ENCODE assay signal across 9 cellular contexts in genomic region chr17:76354747-76355310, GRCh38. TPM values are rescaled to one million over a fixed set of nuclear protein-coding genes. Genes with fewer than 3 reads are reported as not detected.
DNase-seq lines count a peak whose midpoint lies in the region; ATAC-seq and TF ChIP-seq lines count a peak whose summit lies in the region.
"Had no signal": no experiment of that assay in that cellular context is flagged by ENCODE, and none has a peak within 500 bp of the region (broad histone marks: within the 10 kb centered on the region; RNA-seq: fewer than 3 reads in every experiment).

No MANE protein-coding gene starts in this region.

- peaks cover 14% of the 10 kb centered on the region for H3K4me1 ChIP-seq in cardiac muscle cell (ENCODE audit: low read depth)
- peaks cover 0 to 25% of the 10 kb centered on the region in 2 donors for H3K4me1 ChIP-seq in right atrium auricular region
- no peaks in the 10 kb centered on the region for H3K4me1 ChIP-seq in PC-9 (replicated peaks; ENCODE audit: insufficient read depth)
- peaks cover 20% of the 10 kb centered on the region for H3K4me1 ChIP-seq in suprapubic skin

- 68% methylated on average over 13 of the region's 13 CpGs for WGBS in suprapubic skin

- peak overlapping the region; percentile 97 for H3K4me2 ChIP-seq in PC-9

- no peaks in the 10 kb centered on the region for H3K36me3 ChIP-seq in cardiac muscle cell
- H3K36me3 ChIP-seq in right atrium auricular region, result no peaks in the 10 kb centered on the region
- no peaks in the 10 kb centered on the region for H3K36me3 ChIP-seq in PC-9 (ENCODE audit: low read depth)
- no peaks in the 10 kb centered on the region for H3K36me3 ChIP-seq in suprapubic skin

- TF ChIP-seq CTCF in cardiac muscle cell (IDR thresholded peaks at IDR 0.05; ENCODE audit: low read depth, low read length) (no peak), right atrium auricular region (IDR thresholded peaks at IDR 0.05) (no peak), PC-9 (conservative IDR thresholded peaks at IDR 0.05) (no peak), epithelial cell of proximal tubule (conservative IDR thresholded peaks at IDR 0.05; ENCODE audit: low read depth, low read length) (no peak), suprapubic skin (IDR thresholded peaks at IDR 0.05) (no peak)

- H3K9me3 ChIP-seq in cardiac muscle cell (ENCODE audit: low read depth) (no peaks in the 10 kb centered on the region), right atrium auricular region (no peaks in the 10 kb centered on the region), PC-9 (ENCODE audit: insufficient read depth, low read depth) (no peaks in the 10 kb centered on the region), suprapubic skin (no peaks in the 10 kb centered on the region)
- H3K9me3 ChIP-seq: testis had no signal

- intact Hi-C loops in PC-9 (cut with micrococcal nuclease; ENCODE audit: unreplicated experiment), result loop anchor here (1.0 kb wide), 1 partner anchor 28 kb away; no protein-coding TSS in a partner anchor

- H3K79me2 ChIP-seq in PC-9 (ENCODE audit: low read depth), result peaks cover 18% of the 10 kb centered on the region

- H3K4me3 ChIP-seq in cardiac muscle cell (peak overlapping the region; percentile 90), right atrium auricular region (no peak overlapping the region), PC-9 (peak overlapping the region; percentile 41; the same call in 1 of the 2 replicates), epithelial cell of proximal tubule (ENCODE audit: low read depth, low read length) (peak overlapping the region; percentile 92), suprapubic skin (peak overlapping the region; percentile 87)

- DNase-seq in cardiac muscle cell (ENCODE audit: low read depth in 1 of 2, low spot score in 1 of 2), result peak in 1 of 2 donors; percentile 12
- no peak for DNase-seq in right atrium auricular region (ENCODE audit: low spot score)
- peak in 1 of 2 experiments; percentile 9 for DNase-seq in PC-9
- DNase-seq in epithelial cell of proximal tubule (ENCODE audit: low read depth), result no peak
- DNase-seq in suprapubic skin (ENCODE audit: low spot score in 2 of 2), result no peak
- no peak for DNase-seq in stimulated activated naive CD4-positive, alpha-beta T cell treated with Interleukin-2 at 50 U/mL for 16 hours (lab: John Stamatoyannopoulos, UW)

- ATAC-seq in HG02885 (IDR thresholded peaks at IDR 0.05; ENCODE audit: poor library complexity, unreplicated experiment) (no peak), GM18517 (IDR thresholded peaks at IDR 0.05; ENCODE audit: unreplicated experiment) (no peak)

- H3F3A ChIP-seq in PC-9 (ENCODE audit: insufficient read depth, low read depth), result no peaks in the 10 kb centered on the region

- CTCF ChIA-PET in PC-9 (lab: Charles Lee), result interaction anchor here (0.6 to 3.0 kb wide), 3 partner anchors 10 to 173 kb away, joined by 5 to 11 read pairs (median 11); no protein-coding TSS in a partner anchor

- H3K27ac ChIP-seq in cardiac muscle cell, result no peak overlapping the region
- no peak overlapping the region for H3K27ac ChIP-seq in right atrium auricular region
- no peak overlapping the region for H3K27ac ChIP-seq in PC-9
- no peak overlapping the region for H3K27ac ChIP-seq in suprapubic skin

- H3K9me2 ChIP-seq in PC-9 (ENCODE audit: insufficient read depth), result no peaks in the 10 kb centered on the region

- 0 out of 2 replicates have a peak overlapping the region, but pooled peaks have one; percentile 62 for H2AFZ ChIP-seq in PC-9

- BruUV-seq in PC-9 (replicated peaks; lab: Mats Ljungman, UMichigan), result no TSS peak

- no peaks in the 10 kb centered on the region for H4K20me1 ChIP-seq in PC-9 (ENCODE audit: insufficient read depth)

- H3K27me3 ChIP-seq in cardiac muscle cell (no peaks in the 10 kb centered on the region), right atrium auricular region (no peaks in the 10 kb centered on the region), PC-9 (ENCODE audit: insufficient read depth, low read depth) (no peaks in the 10 kb centered on the region), suprapubic skin (no peaks in the 10 kb centered on the region)
- H3K27me3 ChIP-seq: testis had no signal

- POLR2A ChIA-PET in PC-9 (lab: Charles Lee; ENCODE audit: unreplicated experiment), result interaction anchor here (0.6 kb wide), 1 partner anchor 509 kb away, joined by 6 read pairs; no protein-coding TSS in a partner anchor

- TF ChIP-seq POLR2A in suprapubic skin (IDR thresholded peaks at IDR 0.05), result no peak

- TF ChIP-seq EP300 in suprapubic skin (IDR thresholded peaks at IDR 0.05), result no peak

RNA-seq across cellular contexts. Expression of gene PRPSAP1, which starts 1.1 kb away (rescaled TPM):
- total RNA-seq in cardiac muscle cell (59.5 and 63.5 TPM in 2 replicates), right atrium auricular region (10 to 100 TPM; 33.7 to 34.0 TPM), PC-9 (2021) (63.3 and 73.0 TPM in 2 replicates), epithelial cell of proximal tubule (57.5 and 63.4 TPM in 2 replicates), suprapubic skin (10 to 100 TPM; 47.3 to 83.9 (median 63.8) TPM)
- polyA plus RNA-seq in cardiac muscle cell, result 80.4 and 114 TPM in 2 replicates

RNA-seq across cellular contexts. Expression of gene SPHK1, which starts 29.6 kb away (rescaled TPM):
- 19.4 and 24.3 TPM in 2 replicates for total RNA-seq in cardiac muscle cell
- 14.3 and 18.7 TPM in 2 replicates for polyA plus RNA-seq in cardiac muscle cell
- 10 to 100 TPM in 1 of 2 donors, 1 to 10 TPM in 1; 6.4 to 16.8 TPM for total RNA-seq in right atrium auricular region
- total RNA-seq in PC-9 (2021), result 5.5 and 9.3 TPM in 2 replicates
- 54.5 and 81.2 TPM in 2 replicates for total RNA-seq in epithelial cell of proximal tubule
- total RNA-seq in suprapubic skin, result 10 to 100 TPM; 10.5 to 17.9 (median 12.5) TPM

RNA-seq across cellular contexts. Expression of gene QRICH2, which starts 46.8 kb away (rescaled TPM):
- total RNA-seq in cardiac muscle cell (6.4 and 6.8 TPM in 2 replicates), right atrium auricular region (1 to 10 TPM; 1.1 to 1.2 TPM), PC-9 (2021) (2.7 and 3.3 TPM in 2 replicates), epithelial cell of proximal tubule (0.69 and 2.0 TPM in 2 replicates), suprapubic skin (1 to 10 TPM; 2.3 to 3.1 (median 2.7) TPM)
- 2.2 and 5.0 TPM in 2 replicates for polyA plus RNA-seq in cardiac muscle cell

Comparison
In these comparisons a context has a peak if more than half of its experiments do, and no peak if none do; other contexts are left out.
1. H3K4me3 ChIP-seq: peak in cardiac muscle cell (single experiment), PC-9 (single experiment), epithelial cell of proximal tubule (single experiment) and suprapubic skin (single experiment); none in right atrium auricular region (0 of 2).